1 cellular context compared by ENCODE assay signal in the genomic region with DNA sequence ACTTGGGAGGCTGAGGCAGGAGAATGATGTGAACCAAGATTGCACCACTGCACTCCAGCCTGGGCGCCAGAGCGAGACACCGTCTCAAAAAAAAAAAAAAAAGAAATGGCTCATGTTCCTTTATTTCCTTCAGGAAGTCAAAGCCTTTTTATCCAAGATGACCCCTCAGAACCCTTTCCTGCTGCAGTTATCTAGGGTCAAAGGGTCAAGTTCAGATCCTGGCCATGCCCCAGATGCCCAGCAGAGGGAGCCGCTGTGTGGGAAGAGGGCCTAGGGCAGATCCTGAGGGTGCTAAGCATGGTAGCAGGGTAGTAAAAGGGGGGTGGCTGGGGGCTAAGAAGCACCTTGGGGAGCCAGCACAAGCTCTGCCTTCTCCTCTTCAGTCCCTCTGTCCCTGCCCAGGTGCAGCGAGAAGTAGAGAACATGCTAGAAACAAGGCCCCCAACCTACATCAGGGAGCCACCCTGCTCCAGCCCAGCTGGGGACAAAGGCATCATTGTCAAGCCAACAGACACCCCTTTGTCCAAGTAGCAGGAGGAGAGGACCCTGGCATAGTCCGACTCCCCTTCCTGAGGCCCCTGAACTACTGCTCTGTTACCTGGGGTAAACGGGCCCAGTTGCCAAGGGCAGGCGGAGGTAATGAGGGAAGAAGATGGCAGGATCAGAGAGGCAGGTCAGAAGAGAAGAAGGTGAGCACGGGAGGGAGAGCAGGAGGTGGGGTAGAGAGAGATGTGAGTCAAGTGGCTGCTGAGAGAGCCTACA.
TF ChIP-seq lines count a peak whose summit lies in the region.

No MANE protein-coding gene starts in this region.

TF ChIP-seq in GM12878, 131 proteins besides CTCF, POLR2A, EP300 and RAD21:
- TF ChIP-seq TAF1 (IDR thresholded peaks at IDR 0.05; ENCODE audit: borderline replicate concordance, low read depth, low read length) = no peak
- TF ChIP-seq SMC3 (IDR thresholded peaks at IDR 0.05; ENCODE audit: borderline replicate concordance, low read length) = peak; percentile 83
- TF ChIP-seq NR2C1 (IDR thresholded peaks at IDR 0.05) = peak; percentile 79
- TF ChIP-seq RUNX3 (IDR thresholded peaks at IDR 0.05; ENCODE audit: low read length) = peak; percentile 22; the same call in 1 of the 2 replicates
- peak; percentile 37; the same call in 1 of the 2 replicates for TF ChIP-seq YY1 (IDR thresholded peaks at IDR 0.05; ENCODE audit: low read depth, low read length)
- TF ChIP-seq NR2F1 (conservative IDR thresholded peaks at IDR 0.05) = peak; percentile 99
- no peak for TF ChIP-seq GABPA (IDR thresholded peaks at IDR 0.05; ENCODE audit: low read depth)
